In the genomic region with DNA sequence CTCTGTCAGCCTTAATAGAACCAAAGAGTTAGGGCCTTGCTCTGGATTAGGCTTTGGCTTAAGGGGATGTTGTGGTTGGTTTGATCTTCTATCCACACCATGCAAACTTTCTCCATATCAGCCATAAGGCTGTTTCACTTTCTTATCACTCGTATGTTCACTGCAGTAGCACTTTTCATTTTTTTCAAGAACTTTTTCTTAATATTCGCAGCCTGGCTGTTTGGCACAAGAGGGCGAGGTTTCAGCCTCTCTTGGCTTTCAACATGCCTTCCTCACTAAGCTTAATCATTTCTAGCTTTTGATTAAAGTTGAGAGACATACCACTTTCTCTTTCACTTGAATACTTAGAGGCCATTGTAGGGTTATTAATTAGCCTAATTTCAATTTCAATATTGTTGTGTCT, we compare ENCODE assay signal across 10 cellular contexts.
DNase-seq lines count a peak whose midpoint lies in the region; ATAC-seq lines count a peak whose summit lies in the region.
"Had no signal": no experiment of that assay in that cellular context is flagged by ENCODE, and none has a peak within 500 bp of the region (broad histone marks: within the 10 kb centered on the region; RNA-seq: fewer than 3 reads in every experiment).

No MANE protein-coding gene starts in this region.

- H3K9me3 Mint-ChIP-seq in activated CD4-positive, alpha-beta T cell treated with anti-CD3 and anti-CD28 coated beads for 36 hours (ENCODE audit: low read depth), result no peaks in the 10 kb centered on the region

- H3K27ac Mint-ChIP-seq in activated CD4-positive, alpha-beta T cell treated with anti-CD3 and anti-CD28 coated beads for 36 hours, result no peak overlapping the region

- ATAC-seq in activated CD4-positive, alpha-beta T cell treated with anti-CD3 and anti-CD28 coated beads for 36 hours, result peak; percentile 84
- ATAC-seq in GM21390 (IDR thresholded peaks at IDR 0.05; ENCODE audit: unreplicated experiment) (peak; percentile 76), HG03342 (IDR thresholded peaks at IDR 0.05; ENCODE audit: unreplicated experiment) (peak; percentile 68), left colon (peak; percentile 26)

- no peak overlapping the region for H3K4me3 Mint-ChIP-seq in activated CD4-positive, alpha-beta T cell treated with anti-CD3 and anti-CD28 coated beads for 36 hours

- DNase-seq in activated CD4-positive, alpha-beta T cell treated with anti-CD3 and anti-CD28 coated beads for 36 hours, result peak; percentile 33
- no peak for DNase-seq in activated CD4-positive, alpha-beta T cell treated with anti-CD3 and anti-CD28 coated beads for 4 hours
- DNase-seq in left colon, result no peak
- no peak for DNase-seq in NCI-H526 treated with DMSO at 0.1 percent for 48 hours (lab: John Stamatoyannopoulos, UW)
- DNase-seq in HuH-7 (ENCODE audit: low spot score), result no peak
- DNase-seq in KG1 (lab: John Stamatoyannopoulos, UW), result no peak
- DNase-seq: kidney glomerular epithelial cell, NCI-H2171 had no signal

- H3K36me3 Mint-ChIP-seq in activated CD4-positive, alpha-beta T cell treated with anti-CD3 and anti-CD28 coated beads for 36 hours (ENCODE audit: low read depth), result no peaks in the 10 kb centered on the region

- intact Hi-C loops in activated CD4-positive, alpha-beta T cell treated with anti-CD3 and anti-CD28 coated beads for 36 hours (cut with DNase I, micrococcal nuclease), result no loop called here
- intact Hi-C loops in left colon (cut with DNase I, micrococcal nuclease), result no loop called here

- peaks cover 25% of the 10 kb centered on the region for H3K4me1 Mint-ChIP-seq in activated CD4-positive, alpha-beta T cell treated with anti-CD3 and anti-CD28 coated beads for 36 hours

- POLR2A ChIA-PET in activated CD4-positive, alpha-beta T cell treated with anti-CD3 and anti-CD28 coated beads for 36 hours (lab: Charles Lee), result interaction anchor here (0.6 kb wide), 1 partner anchor 38 kb away, joined by 4 read pairs; no protein-coding TSS in a partner anchor

- no peaks in the 10 kb centered on the region for H3K27me3 Mint-ChIP-seq in activated CD4-positive, alpha-beta T cell treated with anti-CD3 and anti-CD28 coated beads for 36 hours

- CTCF ChIA-PET in activated CD4-positive, alpha-beta T cell treated with anti-CD3 and anti-CD28 coated beads for 36 hours (lab: Charles Lee), result no interaction called here

Comparison
In these comparisons a context has a peak if more than half of its experiments do, and no peak if none do; other contexts are left out.
1. ATAC-seq: peak in every context shown above with its lines; median percentile 84 in activated CD4-positive, alpha-beta T cell treated with anti-CD3 and anti-CD28 coated beads for 36 hours; 76 in GM21390; 68 in HG03342; 26 in left colon.